In genomic region chrX:13669246-13669689, GRCh38 we compare ENCODE assay signal across 1 cellular context.
TF ChIP-seq lines count a peak whose summit lies in the region.

No MANE protein-coding gene starts in this region.

TF ChIP-seq in Ishikawa, 13 proteins besides CTCF, POLR2A, EP300 and RAD21 (continued from another document):
- TF ChIP-seq REST (IDR thresholded peaks at IDR 0.05; ENCODE audit: low read depth) = no peak
- peak; percentile 25; the same call in 1 of the 2 replicates for TF ChIP-seq MAX (IDR thresholded peaks at IDR 0.05)
- TF ChIP-seq NFIC (IDR thresholded peaks at IDR 0.05) = peak; percentile 88
- no peak for TF ChIP-seq YY1 (IDR thresholded peaks at IDR 0.05; ENCODE audit: low read depth)
- TF ChIP-seq ZBTB7A (IDR thresholded peaks at IDR 0.05; ENCODE audit: low read depth) = no peak
- no peak for TF ChIP-seq USF1 (IDR thresholded peaks at IDR 0.05)
- TF ChIP-seq TAF1 (IDR thresholded peaks at IDR 0.05; ENCODE audit: low read depth) = no peak
- peak; percentile 52; the same call in 1 of the 2 replicates for TF ChIP-seq FOXM1 (IDR thresholded peaks at IDR 0.05; ENCODE audit: borderline replicate concordance, low read depth)
- TF ChIP-seq TCF12 (IDR thresholded peaks at IDR 0.05; ENCODE audit: low read depth) = peak; percentile 74
- TF ChIP-seq CREB1 (IDR thresholded peaks at IDR 0.05; ENCODE audit: low read depth) = no peak
- TF ChIP-seq TEAD4 (IDR thresholded peaks at IDR 0.05) = peak; percentile 43; the same call in 1 of the 2 replicates
- TF ChIP-seq CEBPB (IDR thresholded peaks at IDR 0.05) = no peak
TF ChIP-seq in Ishikawa: peak in this region for 5.
